1 cellular context compared by ENCODE assay signal in genomic region chr12:109737631-109738030, GRCh38.
TF ChIP-seq lines count a peak whose summit lies in the region.

No MANE protein-coding gene starts in this region.

TF ChIP-seq in HepG2, 621 proteins besides CTCF, POLR2A, EP300 and RAD21 (continued from another document and continues in another):
- TF ChIP-seq PRPF4 (IDR thresholded peaks at IDR 0.05; ENCODE audit: low read depth, low read length, poor library complexity, severe bottlenecking) (peak; percentile 85), NCOA2 (CRISPR knock-in tag; IDR thresholded peaks at IDR 0.05) (peak; percentile 54; the same call in 1 of the 2 replicates), NFIB (CRISPR knock-in tag; IDR thresholded peaks at IDR 0.05; ENCODE audit: borderline replicate concordance) (no peak), ZNF687 (CRISPR knock-in tag; IDR thresholded peaks at IDR 0.05) (peak; percentile 12; the same call in 1 of the 2 replicates), RBAK (CRISPR knock-in tag; IDR thresholded peaks at IDR 0.05) (peak; percentile 86), ZNF281 (CRISPR knock-in tag; IDR thresholded peaks at IDR 0.05; ENCODE audit: borderline replicate concordance) (peak; percentile 85), KIAA2018 (CRISPR knock-in tag; IDR thresholded peaks at IDR 0.05; ENCODE audit: borderline replicate concordance) (no peak), ZNF652 (CRISPR knock-in tag; IDR thresholded peaks at IDR 0.05; ENCODE audit: borderline replicate concordance, low read depth) (peak; percentile 75), ZNF678 (CRISPR knock-in tag; IDR thresholded peaks at IDR 0.05) (no peak), ZNF607 (CRISPR knock-in tag; IDR thresholded peaks at IDR 0.05; ENCODE audit: borderline replicate concordance) (no peak), HNF1B (CRISPR knock-in tag; IDR thresholded peaks at IDR 0.05) (peak; percentile 93), HOMEZ (CRISPR knock-in tag; IDR thresholded peaks at IDR 0.05; ENCODE audit: low read depth) (no peak), ZNF7 (CRISPR knock-in tag; IDR thresholded peaks at IDR 0.05) (no peak), ZBTB4 (CRISPR knock-in tag; IDR thresholded peaks at IDR 0.05; ENCODE audit: borderline replicate concordance) (no peak), ZNF703 (CRISPR knock-in tag; IDR thresholded peaks at IDR 0.05; ENCODE audit: borderline replicate concordance) (no peak), POLR2G (IDR thresholded peaks at IDR 0.05; ENCODE audit: low read depth, low read length) (peak; percentile 29; the same call in 1 of the 2 replicates), ZBTB7A (CRISPR knock-in tag; IDR thresholded peaks at IDR 0.05) (0 out of 2 replicates have a peak, but pooled peaks have one; percentile 32), ZFP91 (CRISPR knock-in tag; IDR thresholded peaks at IDR 0.05; ENCODE audit: borderline replicate concordance) (0 out of 2 replicates have a peak, but pooled peaks have one; percentile 1), ZNF274 (CRISPR knock-in tag; IDR thresholded peaks at IDR 0.05) (no peak), MEIS2 (CRISPR knock-in tag; IDR thresholded peaks at IDR 0.05) (no peak), ZBTB7B (CRISPR knock-in tag; IDR thresholded peaks at IDR 0.05) (0 out of 2 replicates have a peak, but pooled peaks have one; percentile 46), HMG20B (CRISPR knock-in tag; conservative IDR thresholded peaks at IDR 0.05) (0 out of 2 replicates have a peak, but pooled peaks have one; percentile 45), KDM2A (CRISPR knock-in tag; IDR thresholded peaks at IDR 0.05; ENCODE audit: borderline replicate concordance, low read depth) (no peak), MATR3 (CRISPR knock-in tag; IDR thresholded peaks at IDR 0.05) (no peak), GATAD2A (CRISPR knock-in tag; IDR thresholded peaks at IDR 0.05) (0 out of 2 replicates have a peak, but pooled peaks have one; percentile 49), MIER2 (CRISPR knock-in tag; IDR thresholded peaks at IDR 0.05) (0 out of 2 replicates have a peak, but pooled peaks have one; percentile 71), ETV5 (CRISPR knock-in tag; IDR thresholded peaks at IDR 0.05; ENCODE audit: borderline replicate concordance) (peak; percentile 36; the same call in 1 of the 2 replicates), FIP1L1 (IDR thresholded peaks at IDR 0.05; ENCODE audit: borderline replicate concordance, insufficient read depth, low read depth, low read length) (no peak), ZSCAN25 (CRISPR knock-in tag; IDR thresholded peaks at IDR 0.05) (no peak), DRAP1 (CRISPR knock-in tag; IDR thresholded peaks at IDR 0.05) (no peak), SKI (IDR thresholded peaks at IDR 0.05; ENCODE audit: partially characterized antibody) (no peak), KDM1A (CRISPR knock-in tag; IDR thresholded peaks at IDR 0.05) (no peak)
